12 cellular contexts compared by ENCODE assay signal in genomic region chr6:150059973-150060372, GRCh38. TPM values are rescaled to one million over a fixed set of nuclear protein-coding genes. Genes with fewer than 3 reads are reported as not detected.
"Had no signal": no experiment of that assay in that cellular context is flagged by ENCODE, and none has a peak within 500 bp of the region (broad histone marks: within the 10 kb centered on the region; RNA-seq: fewer than 3 reads in every experiment).

No MANE protein-coding gene starts in this region.

RNA-seq across cellular contexts. Expression of gene RAET1L, which starts 34.6 kb away (rescaled TPM):
- total RNA-seq: astrocyte, chondrocyte, dermis microvascular lymphatic vessel endothelial cell, endodermal cell, gastrocnemius medialis, heart left ventricle, liver, mesenteric fat pad, osteocyte, psoas muscle, stomach, upper lobe of left lung had no signal
